Comparison of ENCODE assay signal across 14 cellular contexts in the genomic region with DNA sequence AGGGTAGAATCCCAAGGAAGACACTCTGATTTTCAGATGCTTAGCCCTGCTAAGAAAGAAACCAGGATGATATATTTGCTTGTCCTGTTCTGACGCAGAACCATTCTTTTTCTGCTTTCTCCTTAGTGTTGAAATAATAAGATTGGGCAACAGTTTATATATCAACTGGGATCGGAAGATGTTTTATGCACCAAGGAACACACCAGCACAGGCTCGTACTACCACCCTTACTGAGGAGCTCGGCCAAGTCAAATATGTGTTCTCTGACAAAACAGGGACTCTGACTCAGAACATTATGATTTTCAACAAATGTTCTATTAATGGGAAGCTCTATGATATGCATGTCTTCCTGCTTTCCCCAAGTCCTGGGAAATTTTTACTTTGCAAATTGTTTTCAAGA. TPM values are rescaled to one million over a fixed set of nuclear protein-coding genes. Genes with fewer than 3 reads are reported as not detected.
DNase-seq lines count a peak whose midpoint lies in the region; ATAC-seq, FAIRE-seq and TF ChIP-seq lines count a peak whose summit lies in the region.
"Had no signal": no experiment of that assay in that cellular context is flagged by ENCODE, and none has a peak within 500 bp of the region (broad histone marks: within the 10 kb centered on the region; RNA-seq: fewer than 3 reads in every experiment).

No MANE protein-coding gene starts in this region.

- peak overlapping the region; percentile 40; the same call in 1 of the 2 replicates for H3K9ac ChIP-seq in GM23248

- POLR2A ChIA-PET in activated CD8-positive, alpha-beta T cell treated with anti-CD3 and anti-CD28 coated beads for 36 hours (lab: Charles Lee): no interaction called here

- FAIRE-seq in bronchial epithelial cell (lab: Jason Lieb, UNC): no peak

- H2AFZ ChIP-seq in GM23248: no peak overlapping the region

- no peak overlapping the region for H3K4me3 Mint-ChIP-seq in activated CD8-positive, alpha-beta T cell treated with anti-CD3 and anti-CD28 coated beads for 36 hours
- H3K4me3 Mint-ChIP-seq: CD4-positive, alpha-beta memory T cell; central memory CD8-positive, alpha-beta T cell had no signal

- peak overlapping the region; percentile 62 for H3K27ac ChIP-seq in GM23248
- H3K27ac ChIP-seq in tibial artery: peak overlapping the region; percentile 76 to 88
- H3K27ac ChIP-seq: HL-60 had no signal

- H3K36me3 ChIP-seq in GM23248 (ENCODE audit: low read depth): no peaks in the 10 kb centered on the region
- no peaks in the 10 kb centered on the region for H3K36me3 ChIP-seq in bronchial epithelial cell (ENCODE audit: control insufficient read depth, insufficient read depth, low read length)
- H3K36me3 ChIP-seq in tibial artery: no peaks in the 10 kb centered on the region

- H3F3A ChIP-seq in GM23248 (ENCODE audit: insufficient read depth): peaks cover 14% of the 10 kb centered on the region

- H3K4me1 ChIP-seq in GM23248 (ENCODE audit: insufficient read depth): peaks cover 13% of the 10 kb centered on the region
- H3K4me1 ChIP-seq in tibial artery: peaks cover 0 to 22% (median 8%) of the 10 kb centered on the region in 4 donors

- no peaks in the 10 kb centered on the region for H3K79me2 ChIP-seq in GM23248 (ENCODE audit: insufficient read depth)

- peak; percentile 96 for ATAC-seq in left lobe of liver
- no peak for ATAC-seq in HG03280 (IDR thresholded peaks at IDR 0.05; ENCODE audit: unreplicated experiment)
- ATAC-seq in activated CD8-positive, alpha-beta T cell treated with anti-CD3 and anti-CD28 coated beads for 36 hours: no peak

- in situ Hi-C loops in GM23248 (cut with MboI): no loop called here

- 0 out of 2 replicates have a peak overlapping the region, but pooled peaks have one; percentile 22 for H3K4me3 ChIP-seq in GM23248
- no peak overlapping the region for H3K4me3 ChIP-seq in bronchial epithelial cell (ENCODE audit: low read depth, low read length)
- peak overlapping the region in 1 of 2 donors; percentile 25 for H3K4me3 ChIP-seq in tibial artery

- intact Hi-C loops in tibial artery (cut with DNase I; ENCODE audit: low total_unique reads): loop anchor here (10.0 kb wide), 1 partner anchor 206 kb away; no protein-coding TSS in a partner anchor
- intact Hi-C loops in activated CD8-positive, alpha-beta T cell treated with anti-CD3 and anti-CD28 coated beads for 36 hours (cut with micrococcal nuclease): no loop called here

- 4 to 7% methylated on average over 4 of the region's 4 CpGs for WGBS in GM23248 (ENCODE audit: low coverage in 1 of 2, low lambda C conversion rate in 2 of 2, missing lambda C conversion rate in 2 of 2), 2 experiments

- peaks cover 20% of the 10 kb centered on the region for H3K27me3 Mint-ChIP-seq in activated CD8-positive, alpha-beta T cell treated with anti-CD3 and anti-CD28 coated beads for 36 hours

- H3K4me2 ChIP-seq in GM23248 (ENCODE audit: unreplicated experiment): peak overlapping the region; percentile 49

- no peak overlapping the region for H3K27ac Mint-ChIP-seq in activated CD8-positive, alpha-beta T cell treated with anti-CD3 and anti-CD28 coated beads for 36 hours
- H3K27ac Mint-ChIP-seq: CD4-positive, alpha-beta memory T cell had no signal

- H3K27me3 ChIP-seq in GM23248 (replicated peaks; ENCODE audit: insufficient read depth): no peaks in the 10 kb centered on the region
- H3K27me3 ChIP-seq in bronchial epithelial cell (ENCODE audit: control insufficient read depth, insufficient read depth, low read length): peaks cover 3% of the 10 kb centered on the region
- no peaks in the 10 kb centered on the region for H3K27me3 ChIP-seq in tibial artery

- CTCF ChIA-PET in activated CD8-positive, alpha-beta T cell treated with anti-CD3 and anti-CD28 coated beads for 36 hours (lab: Charles Lee): interaction anchor here (0.9 to 1.0 kb wide), 3 partner anchors 28 to 374 kb away, joined by 3 read pairs; a partner anchor contains a TSS

- H3K9me2 ChIP-seq in GM23248 (ENCODE audit: insufficient read depth): no peaks in the 10 kb centered on the region

- TF ChIP-seq CTCF in bronchial epithelial cell (IDR thresholded peaks at IDR 0.05; ENCODE audit: insufficient read depth, low read length, severe bottlenecking): no peak
- TF ChIP-seq CTCF in tibial artery (IDR thresholded peaks at IDR 0.05): no peak
- TF ChIP-seq CTCF in activated CD8-positive, alpha-beta T cell treated with anti-CD3 and anti-CD28 coated beads for 36 hours (IDR thresholded peaks at IDR 0.05): no peak

- no peaks in the 10 kb centered on the region for H3K9me3 Mint-ChIP-seq in activated CD8-positive, alpha-beta T cell treated with anti-CD3 and anti-CD28 coated beads for 36 hours
- H3K9me3 Mint-ChIP-seq: CD4-positive, alpha-beta memory T cell; central memory CD8-positive, alpha-beta T cell had no signal

- DNase-seq in GM23248: peak; percentile 92
- DNase-seq in bronchial epithelial cell (ENCODE audit: low read depth): peak; percentile 88
- peak; percentile 64 for DNase-seq in left lobe of liver (ENCODE audit: low spot score)
- peak; percentile 83 to 85 for DNase-seq in tibial artery
- no peak for DNase-seq in NCI-H524 treated with DMSO at 0.1 percent for 48 hours (lab: John Stamatoyannopoulos, UW)
- no peak for DNase-seq in activated CD8-positive, alpha-beta T cell treated with anti-CD3 and anti-CD28 coated beads for 36 hours
- DNase-seq: activated naive CD4-positive, alpha-beta T cell treated with Interleukin-2 at 50 U/mL for 16 hours; CD4-positive, alpha-beta memory T cell; NCI-H2029 treated with DMSO at 0.1 percent for 48 hours; NCI-H748 treated with DMSO at 0.1 percent for 48 hours; T-helper 1 cell had no signal

- no peaks in the 10 kb centered on the region for H4K20me1 ChIP-seq in GM23248 (ENCODE audit: insufficient read depth)

- no peaks in the 10 kb centered on the region for H3K36me3 Mint-ChIP-seq in activated CD8-positive, alpha-beta T cell treated with anti-CD3 and anti-CD28 coated beads for 36 hours (ENCODE audit: low read depth)
- H3K36me3 Mint-ChIP-seq: CD4-positive, alpha-beta memory T cell had no signal

- no peaks in the 10 kb centered on the region for H3K9me3 ChIP-seq in GM23248 (ENCODE audit: low read depth)
- no peaks in the 10 kb centered on the region for H3K9me3 ChIP-seq in tibial artery

- no peaks in the 10 kb centered on the region for H3K4me1 Mint-ChIP-seq in activated CD8-positive, alpha-beta T cell treated with anti-CD3 and anti-CD28 coated beads for 36 hours (ENCODE audit: low read depth)
- H3K4me1 Mint-ChIP-seq: CD4-positive, alpha-beta memory T cell; central memory CD8-positive, alpha-beta T cell had no signal

RNA-seq across cellular contexts. Expression of a gene that starts 19.0 kb away (rescaled TPM):
- total RNA-seq in GM23248 (2014; rRNA removed; shearing (Covaris generic)): 74.0 and 78.4 TPM in 2 replicates
- polyA plus RNA-seq in GM23248 (2016; fragmentation: Nextera tagmentation; extraction: Ambion mirVana): 31.7 and 34.0 TPM in 2 replicates
- total RNA-seq in bronchial epithelial cell (4.5 and 4.9 TPM in 2 replicates), left lobe of liver (9.1 TPM)
- 1 to 10 TPM; 1.3 to 1.7 TPM for total RNA-seq in activated CD8-positive, alpha-beta T cell treated with anti-CD3 and anti-CD28 coated beads for 36 hours

Comparison
In these comparisons a context has a peak if more than half of its experiments do, and no peak if none do; other contexts are left out.
1. DNase-seq: peak in GM23248 (single experiment), bronchial epithelial cell (single experiment), left lobe of liver (single experiment) and tibial artery (2 of 2); none in NCI-H524 treated with DMSO at 0.1 percent for 48 hours (single experiment) and activated CD8-positive, alpha-beta T cell treated with anti-CD3 and anti-CD28 coated beads for 36 hours (single experiment).